ENCODE assay signal across 14 cellular contexts in the genomic region with DNA sequence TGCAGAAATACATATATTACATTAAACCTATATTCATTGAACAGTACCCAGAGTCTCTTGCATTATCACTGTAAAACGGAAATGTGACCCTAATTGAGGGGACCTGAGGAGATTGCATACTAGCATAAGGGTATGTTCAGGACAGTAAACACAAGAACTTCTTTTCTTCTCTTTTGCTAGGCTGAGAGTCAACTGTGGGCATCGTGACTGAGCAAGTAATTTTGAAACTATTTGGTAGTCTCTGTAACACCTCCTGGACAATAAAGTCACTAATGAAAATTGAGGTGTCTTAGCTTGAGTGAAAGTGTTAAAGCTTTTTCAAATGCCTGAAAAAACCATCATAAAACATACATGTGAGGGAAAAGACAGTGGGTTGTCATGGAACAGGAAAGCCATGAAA.
DNase-seq lines count a peak whose midpoint lies in the region; ATAC-seq, FAIRE-seq and TF ChIP-seq lines count a peak whose summit lies in the region.
"Had no signal": no experiment of that assay in that cellular context is flagged by ENCODE, and none has a peak within 500 bp of the region (broad histone marks: within the 10 kb centered on the region; RNA-seq: fewer than 3 reads in every experiment).

No MANE protein-coding gene starts in this region.

- peak; percentile 45 for ATAC-seq in HG03039 (IDR thresholded peaks at IDR 0.05; ENCODE audit: unreplicated experiment)
- ATAC-seq in GM19467 (IDR thresholded peaks at IDR 0.05; ENCODE audit: unreplicated experiment): no peak

- H3K9me3 Mint-ChIP-seq in activated T-helper 1 cell treated with anti-CD3 and anti-CD28 coated beads, Interleukin-12 subunit alpha, Interleukin-12 subunit beta, Interleukin-2, Interleukin-4 antibody, amounts not matched to agents 30 ng/mL and 10 ng/mL and 1 ng/mL, durations not matched to agents 14 hours and 24 hours and 36 hours: no peaks in the 10 kb centered on the region
- H3K9me3 Mint-ChIP-seq in activated naive CD4-positive, alpha-beta T cell treated with anti-CD3 and anti-CD28 coated beads for 36 hours: no peaks in the 10 kb centered on the region

- H3K27ac Mint-ChIP-seq in activated T-helper 1 cell treated with anti-CD3 and anti-CD28 coated beads, Interleukin-12 subunit alpha, Interleukin-12 subunit beta, Interleukin-2, Interleukin-4 antibody, amounts not matched to agents 30 ng/mL and 10 ng/mL and 1 ng/mL, durations not matched to agents 14 hours and 24 hours and 36 hours: peak overlapping the region; percentile 63
- no peak overlapping the region for H3K27ac Mint-ChIP-seq in activated naive CD4-positive, alpha-beta T cell treated with anti-CD3 and anti-CD28 coated beads for 36 hours
- H3K27ac Mint-ChIP-seq: activated CD4-positive, alpha-beta T cell treated with anti-CD3 and anti-CD28 coated beads, Interleukin-2, amount 10 ng/mL, durations not matched to agents 7 days and 5 days had no signal

- H3K4me3 ChIP-seq in dorsolateral prefrontal cortex: no peak overlapping the region
- H3K4me3 ChIP-seq: SJCRH30, skin epidermis had no signal

- peak overlapping the region; percentile 22 for H3K4me3 Mint-ChIP-seq in activated T-helper 1 cell treated with anti-CD3 and anti-CD28 coated beads, Interleukin-12 subunit alpha, Interleukin-12 subunit beta, Interleukin-2, Interleukin-4 antibody, amounts not matched to agents 30 ng/mL and 10 ng/mL and 1 ng/mL, durations not matched to agents 14 hours and 24 hours and 36 hours
- H3K4me3 Mint-ChIP-seq in activated naive CD4-positive, alpha-beta T cell treated with anti-CD3 and anti-CD28 coated beads for 36 hours: no peak overlapping the region
- H3K4me3 Mint-ChIP-seq: activated CD4-positive, alpha-beta T cell treated with anti-CD3 and anti-CD28 coated beads, Interleukin-2, amount 10 ng/mL, durations not matched to agents 7 days and 5 days had no signal

- CTCF ChIA-PET in activated naive CD4-positive, alpha-beta T cell treated with anti-CD3 and anti-CD28 coated beads for 36 hours (lab: Charles Lee): interaction anchor here (0.6 to 1.0 kb wide), 3 partner anchors 10 to 192 kb away, joined by 3 to 4 read pairs (median 3); no protein-coding TSS in a partner anchor

- TF ChIP-seq CTCF in GM20000 (IDR thresholded peaks at IDR 0.05; ENCODE audit: extremely low read depth, missing control alignments): no peak
- no peak for TF ChIP-seq CTCF in dorsolateral prefrontal cortex (IDR thresholded peaks at IDR 0.05 in 54 of 56, conservative IDR thresholded peaks at IDR 0.05 in 2 of 56; ENCODE audit: low read depth in 1 of 56, partially characterized antibody in 56 of 56)

- H3K27ac ChIP-seq in dorsolateral prefrontal cortex: no peak overlapping the region
- H3K27ac ChIP-seq: SJCRH30 had no signal

- peaks cover 65% of the 10 kb centered on the region for H3K4me1 Mint-ChIP-seq in activated T-helper 1 cell treated with anti-CD3 and anti-CD28 coated beads, Interleukin-12 subunit alpha, Interleukin-12 subunit beta, Interleukin-2, Interleukin-4 antibody, amounts not matched to agents 30 ng/mL and 10 ng/mL and 1 ng/mL, durations not matched to agents 14 hours and 24 hours and 36 hours (ENCODE audit: low read depth)
- peaks cover 42% of the 10 kb centered on the region for H3K4me1 Mint-ChIP-seq in activated naive CD4-positive, alpha-beta T cell treated with anti-CD3 and anti-CD28 coated beads for 36 hours (ENCODE audit: low read depth)

- peaks cover 3% of the 10 kb centered on the region for H3K36me3 Mint-ChIP-seq in activated T-helper 1 cell treated with anti-CD3 and anti-CD28 coated beads, Interleukin-12 subunit alpha, Interleukin-12 subunit beta, Interleukin-2, Interleukin-4 antibody, amounts not matched to agents 30 ng/mL and 10 ng/mL and 1 ng/mL, durations not matched to agents 14 hours and 24 hours and 36 hours (ENCODE audit: low read depth)
- no peaks in the 10 kb centered on the region for H3K36me3 Mint-ChIP-seq in activated naive CD4-positive, alpha-beta T cell treated with anti-CD3 and anti-CD28 coated beads for 36 hours (ENCODE audit: low read depth)

- FAIRE-seq in GM18507 (lab: Jason Lieb, UNC): peak; percentile 91

- peaks cover 18% of the 10 kb centered on the region for H3K27me3 Mint-ChIP-seq in activated T-helper 1 cell treated with anti-CD3 and anti-CD28 coated beads, Interleukin-12 subunit alpha, Interleukin-12 subunit beta, Interleukin-2, Interleukin-4 antibody, amounts not matched to agents 30 ng/mL and 10 ng/mL and 1 ng/mL, durations not matched to agents 14 hours and 24 hours and 36 hours (ENCODE audit: insufficient read depth)
- H3K27me3 Mint-ChIP-seq in activated naive CD4-positive, alpha-beta T cell treated with anti-CD3 and anti-CD28 coated beads for 36 hours (ENCODE audit: low read depth): peaks cover 7% of the 10 kb centered on the region

- DNase-seq in GM18507 (ENCODE audit: extremely low spot score, insufficient read length, low read depth) (peak; percentile 37), GM20000 (ENCODE audit: low spot score) (peak; percentile 28), DMS 273 treated with DMSO at 0.1 percent for 48 hours (lab: John Stamatoyannopoulos, UW) (no peak), dorsolateral prefrontal cortex (no peak)
- no peak for DNase-seq in activated T-helper 1 cell treated with anti-CD3 and anti-CD28 coated beads, Interleukin-12 subunit alpha, Interleukin-12 subunit beta, Interleukin-2, Interleukin-4 antibody, amounts not matched to agents 30 ng/mL and 10 ng/mL and 1 ng/mL, durations not matched to agents 14 hours and 24 hours and 36 hours (ENCODE audit: low spot score)
- no peak for DNase-seq in activated naive CD4-positive, alpha-beta T cell treated with anti-CD3 and anti-CD28 coated beads for 36 hours
- DNase-seq: anterior cingulate cortex, DMS153, NCI-H2227 treated with DMSO at 0.1 percent for 48 hours, SJCRH30 had no signal

- intact Hi-C loops in activated T-helper 1 cell treated with anti-CD3 and anti-CD28 coated beads, Interleukin-12 subunit alpha, Interleukin-12 subunit beta, Interleukin-2, Interleukin-4 antibody, amounts not matched to agents 30 ng/mL and 10 ng/mL and 1 ng/mL, durations not matched to agents 14 hours and 24 hours and 36 hours (cut with micrococcal nuclease): loop anchor here (5.0 kb wide), 1 partner anchor 285 kb away; no protein-coding TSS in a partner anchor
- intact Hi-C loops in dorsolateral prefrontal cortex (cut with DNase I): no loop called here
- intact Hi-C loops in activated naive CD4-positive, alpha-beta T cell treated with anti-CD3 and anti-CD28 coated beads for 36 hours (cut with micrococcal nuclease): no loop called here

- peaks cover 0 to 4% (median 0%) of the 10 kb centered on the region in 45 donors for H3K27me3 ChIP-seq in dorsolateral prefrontal cortex
- H3K27me3 ChIP-seq: SJCRH30 had no signal

Comparison
In these comparisons a context has a peak if more than half of its experiments do, and no peak if none do; other contexts are left out.
1. DNase-seq: peak in GM18507 (single experiment) and GM20000 (single experiment); none in activated T-helper 1 cell treated with anti-CD3 and anti-CD28 coated beads, Interleukin-12 subunit alpha, Interleukin-12 subunit beta, Interleukin-2, Interleukin-4 antibody, amounts not matched to agents 30 ng/mL and 10 ng/mL and 1 ng/mL, durations not matched to agents 14 hours and 24 hours and 36 hours (single experiment), DMS 273 treated with DMSO at 0.1 percent for 48 hours (single experiment), dorsolateral prefrontal cortex (0 of 10) and activated naive CD4-positive, alpha-beta T cell treated with anti-CD3 and anti-CD28 coated beads for 36 hours (single experiment).